33 cellular contexts compared by ENCODE assay signal in the genomic region with DNA sequence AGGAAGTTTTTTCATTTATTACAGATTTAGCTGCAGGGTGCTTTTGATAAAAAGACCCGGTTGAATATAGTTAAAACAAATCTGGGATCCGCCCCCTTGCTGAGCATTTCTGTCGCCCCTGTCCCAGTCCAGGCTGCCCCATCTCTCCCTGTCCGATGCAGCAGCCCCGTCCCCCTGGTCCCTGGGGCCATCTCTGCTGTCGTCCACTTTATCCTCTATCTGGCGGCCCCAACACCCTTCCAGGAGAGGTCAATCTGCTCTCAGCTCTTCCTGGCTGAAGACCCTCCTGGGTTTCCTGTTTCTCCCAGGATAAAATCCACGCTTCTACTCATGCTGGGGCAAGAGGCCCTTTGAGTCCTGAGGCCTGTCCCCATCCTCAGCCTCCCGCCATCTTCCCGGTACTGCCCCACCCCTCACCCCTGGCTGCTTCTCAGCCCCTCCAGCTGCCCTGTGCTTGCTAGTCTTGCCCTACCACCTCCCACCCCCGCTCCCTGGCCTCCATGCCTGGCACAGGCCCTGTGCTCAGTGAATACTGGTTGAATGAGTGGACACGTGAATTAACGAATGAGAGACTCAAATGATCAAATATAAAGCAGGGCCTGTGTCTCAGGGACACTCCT. TPM values are rescaled to one million over a fixed set of nuclear protein-coding genes. Genes with fewer than 3 reads are reported as not detected.
"Had no signal": no experiment of that assay in that cellular context is flagged by ENCODE, and none has a peak within 500 bp of the region (broad histone marks: within the 10 kb centered on the region; RNA-seq: fewer than 3 reads in every experiment).

No MANE protein-coding gene starts in this region.

- DNase-seq: activated CD4-positive, alpha-beta memory T cell treated with anti-CD3 and anti-CD28 coated beads, Interleukin-2, amount 10 ng/mL, durations not matched to agents 7 days and 5 days; activated CD4-positive, alpha-beta T cell treated with anti-CD3 and anti-CD28 coated beads for 1 hour; activated CD4-positive, alpha-beta T cell treated with anti-CD3 and anti-CD28 coated beads for 48 hours; activated CD4-positive, CD25-positive, alpha-beta regulatory T cell; activated CD8-positive, alpha-beta memory T cell treated with anti-CD3 and anti-CD28 coated beads for 24 hours; activated CD8-positive, alpha-beta memory T cell treated with anti-CD3 and anti-CD28 coated beads, Interleukin-2, amount 10 ng/mL, durations not matched to agents 7 days and 5 days; activated CD8-positive, alpha-beta memory T cell treated with anti-CD3 and anti-CD28 coated beads, Interleukin-2, amount 50 U/mL, for 48 hours; activated effector memory CD4-positive, alpha-beta T cell treated with Interleukin-2 at 50 U/mL for 16 hours; activated naive CD4-positive, alpha-beta T cell treated with anti-CD3 and anti-CD28 coated beads, Interleukin-2, amount 10 ng/mL, durations not matched to agents 7 days and 5 days; activated T-cell treated with anti-CD3 and anti-CD28 coated beads, Interleukin-2, amount 50 U/mL, for 48 hours; KG1; MM.1S; MV-4-11; NCI-H1092; NCI-H1436 treated with DMSO at 0.1 percent for 48 hours; NCI-H1694 treated with DMSO at 0.1 percent for 48 hours; NCI-H2029; NCI-H345; NCI-H524 treated with DMSO at 0.1 percent for 48 hours; NK-92 treated with Interleukin-12 subunit alpha and Interleukin-12 subunit beta, amount 100 ng/mL, for 24 hours; PC-3; Peyer's patch; RPMI8226; SHP77; SJCRH30; T1000; WERI-Rb-1 had no signal

- H3K36me3 ChIP-seq: ascending aorta, cardiac muscle cell, Peyer's patch, SJCRH30, WERI-Rb-1 had no signal

- H3K4me3 ChIP-seq: ascending aorta, cardiac muscle cell, Peyer's patch, SJCRH30, SK-N-MC had no signal

- H3K27me3 ChIP-seq: ascending aorta, cardiac muscle cell, Peyer's patch had no signal

- H3K4me1 ChIP-seq: ascending aorta, Peyer's patch had no signal

- ATAC-seq: activated CD8-positive, alpha-beta memory T cell treated with anti-CD3 and anti-CD28 coated beads, Interleukin-2, amount 10 ng/mL, durations not matched to agents 7 days and 5 days; PC-3 had no signal

- H3K27ac ChIP-seq: ascending aorta, cardiac muscle cell, Peyer's patch, SJCRH30, SK-N-MC, WERI-Rb-1 had no signal

- H3K9me3 ChIP-seq: ascending aorta, Peyer's patch, SJCRH30 had no signal

RNA-seq across cellular contexts. Expression of a gene that starts 16.0 kb away (rescaled TPM):
- total RNA-seq: activated CD4-positive, alpha-beta memory T cell treated with anti-CD3 and anti-CD28 coated beads, Interleukin-2, amount 10 ng/mL, durations not matched to agents 7 days and 5 days; activated CD8-positive, alpha-beta memory T cell treated with anti-CD3 and anti-CD28 coated beads, Interleukin-2, amount 10 ng/mL, durations not matched to agents 7 days and 5 days; ascending aorta; NCI-H460; SJCRH30; T-helper 1 cell treated with Interleukin-12 subunit alpha and Interleukin-12 subunit beta and Interleukin-4 antibody, amounts not matched to agents 30 ng/mL and 1 ng/mL, for 36 hours; T-helper 2 cell treated with Interferon-gamma antibody and Interleukin-4, amounts not matched to agents 100 ng/mL and 5 ng/mL, for 36 hours had no signal
